Comparison of ENCODE assay signal across 22 cellular contexts in genomic region chrX:65502618-65503017, GRCh38.
"Had no signal": no experiment of that assay in that cellular context is flagged by ENCODE, and none has a peak within 500 bp of the region (broad histone marks: within the 10 kb centered on the region; RNA-seq: fewer than 3 reads in every experiment).

No MANE protein-coding gene starts in this region.

- H3K4me1 Mint-ChIP-seq: naive thymus-derived CD8-positive, alpha-beta T cell had no signal

- H3K27me3 ChIP-seq: neutrophil, right lobe of liver, spleen, stomach had no signal

- H3K27me3 Mint-ChIP-seq: naive thymus-derived CD8-positive, alpha-beta T cell had no signal

- H3K4me3 ChIP-seq: dorsolateral prefrontal cortex, heart left ventricle, mucosa of descending colon, psoas muscle, right lobe of liver, spleen, stomach, thoracic aorta had no signal

- H3K4me1 ChIP-seq: heart left ventricle, psoas muscle, right lobe of liver, spleen, stomach had no signal

- H3K9me3 ChIP-seq: heart left ventricle, mucosa of descending colon, neutrophil, psoas muscle, right lobe of liver, spleen, stomach, thoracic aorta had no signal

- H3K27ac ChIP-seq: dorsolateral prefrontal cortex, heart left ventricle, neutrophil, psoas muscle, right lobe of liver, spleen, stomach, thoracic aorta had no signal

- H3K4me3 Mint-ChIP-seq: naive thymus-derived CD8-positive, alpha-beta T cell had no signal

- ATAC-seq: heart left ventricle; left lobe of liver; mucosa of descending colon; naive thymus-derived CD8-positive, alpha-beta T cell; psoas muscle; right lobe of liver had no signal

- H3K36me3 ChIP-seq: neutrophil, right lobe of liver, thoracic aorta had no signal

- H3K9me3 Mint-ChIP-seq: naive thymus-derived CD8-positive, alpha-beta T cell had no signal

- DNase-seq: cortex of kidney; dorsolateral prefrontal cortex; effector CD8-positive, alpha-beta T cell; foreskin melanocyte; heart left ventricle; hippocampal formation; islet precursor cell; mammary epithelial cell; mucosa of descending colon; naive thymus-derived CD8-positive, alpha-beta T cell; psoas muscle; retina; right lobe of liver; spleen; stimulated activated CD4-positive, alpha-beta T cell treated with anti-CD3 and anti-CD28 coated beads, Interleukin-15, amount 100 ng/mL, for 24 hours; stimulated activated CD4-positive, alpha-beta T cell treated with anti-CD3 and anti-CD28 coated beads, Interleukin-2, amount 100 ng/mL, for 24 hours; stimulated activated naive CD4-positive, alpha-beta T cell; stomach; substantia nigra had no signal
